In the genomic region with DNA sequence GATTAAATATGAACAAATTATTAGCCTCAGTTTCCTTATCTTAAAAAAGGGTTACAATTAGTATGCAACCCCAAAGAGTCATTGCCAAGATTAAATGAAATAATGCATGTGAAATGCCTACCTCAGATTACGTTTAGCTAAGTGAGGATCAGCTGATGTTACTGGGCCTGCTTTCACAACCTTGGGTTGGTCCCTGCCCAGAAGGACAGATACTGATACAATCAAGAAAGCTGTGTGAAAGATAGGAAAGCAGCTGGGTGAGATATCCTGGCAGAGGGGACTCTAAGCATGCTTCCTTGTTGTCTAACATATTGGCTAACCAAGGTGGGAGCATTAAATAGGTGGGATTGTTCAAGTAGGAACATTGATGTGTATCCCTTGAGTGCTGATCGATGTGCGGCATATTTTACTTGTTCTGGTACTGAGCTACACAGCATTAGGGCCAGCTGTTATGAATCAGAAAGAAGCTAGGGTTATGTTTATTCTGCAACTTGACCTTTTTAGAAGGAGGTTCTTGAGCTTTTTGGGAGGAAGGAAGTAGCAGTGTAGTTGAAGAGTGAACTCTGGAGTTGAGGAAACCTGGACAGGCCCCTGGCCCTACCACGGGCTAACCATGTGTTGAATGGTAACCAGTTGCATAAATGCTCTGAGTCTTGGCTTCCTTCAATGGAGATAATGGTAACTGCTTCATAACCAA, we compare ENCODE assay signal across 16 cellular contexts.
"Had no signal": no experiment of that assay in that cellular context is flagged by ENCODE, and none has a peak within 500 bp of the region (broad histone marks: within the 10 kb centered on the region; RNA-seq: fewer than 3 reads in every experiment).

No MANE protein-coding gene starts in this region.

- H3K9me3 ChIP-seq: body of pancreas, esophagus squamous epithelium, pancreas, stomach, thoracic aorta, uterus had no signal

- H3K4me3 Mint-ChIP-seq: neural crest cell had no signal

- H3K27me3 ChIP-seq: body of pancreas, esophagus squamous epithelium, pancreas, stomach, uterus had no signal

- H3K4me1 ChIP-seq: body of pancreas, uterus had no signal

- H3K27ac ChIP-seq: body of pancreas, pancreas, stomach, thoracic aorta, uterus had no signal

- H3K36me3 ChIP-seq: esophagus squamous epithelium, pancreas, stomach, thoracic aorta, uterus had no signal

- H3K9me3 Mint-ChIP-seq: neural crest cell had no signal

- DNase-seq: activated CD4-positive, alpha-beta T cell treated with anti-CD3 and anti-CD28 coated beads, Interleukin-2, amount 50 U/mL, for 1 hour; activated CD4-positive, CD25-positive, alpha-beta regulatory T cell; activated naive CD4-positive, alpha-beta T cell treated with anti-CD3 and anti-CD28 coated beads, Interleukin-2, amount 50 U/mL, for 16 hours; activated T-cell treated with anti-CD3 and anti-CD28 coated beads for 4 hours; amniotic stem cell; body of pancreas; cerebellar nuclear complex; esophagus squamous epithelium; hippocampal formation; pancreas; stimulated activated CD4-positive, alpha-beta T cell treated with anti-CD3 and anti-CD28 coated beads, Interleukin-4, amount 100 ng/mL, for 4 hours; stomach; T-helper 2 cell; uterus had no signal

- ATAC-seq: body of pancreas, pancreas had no signal

- FAIRE-seq: pancreas had no signal

- H3K4me3 ChIP-seq: body of pancreas, esophagus squamous epithelium, pancreas, stomach, thoracic aorta, uterus had no signal
